9 cellular contexts compared by ENCODE assay signal in genomic region chr20:19212524-19213502, GRCh38. TPM values are rescaled to one million over a fixed set of nuclear protein-coding genes. Genes with fewer than 3 reads are reported as not detected.
A peak's percentile ranks its signal among the peaks of the same experiment; 100 is the strongest.
DNase-seq lines count a peak whose midpoint lies in the region; ATAC-seq, FAIRE-seq and TF ChIP-seq lines count a peak whose summit lies in the region.
"Had no signal": no experiment of that assay in that cellular context is flagged by ENCODE, and none has a peak within 500 bp of the region (broad histone marks: within the 10 kb centered on the region; RNA-seq: fewer than 3 reads in every experiment).

Gene SLC24A3, plus strand, starts transcription at chr20:19212642.

- peak; percentile 42 to 64 for TF ChIP-seq RAD21 in H1 (IDR thresholded peaks at IDR 0.05 in 1 of 2, conservative IDR thresholded peaks at IDR 0.05 in 1 of 2; ENCODE audit: low read depth in 2 of 2, low read length in 2 of 2)

- H3K9me3 ChIP-seq in NT2/D1 (ENCODE audit: insufficient read depth, low read length) (no peaks in the 10 kb centered on the region), H1 (ENCODE audit: insufficient read depth in 2 of 2, low read depth in 1 of 2, low read length in 1 of 2) (no peaks in the 10 kb centered on the region), lung (ENCODE audit: control insufficient read depth in 2 of 2, insufficient read depth in 1 of 2, low read length in 1 of 2) (no peaks in the 10 kb centered on the region)

- TF ChIP-seq EP300 in H1 (IDR thresholded peaks at IDR 0.05; ENCODE audit: borderline replicate concordance in 1 of 2, low read depth in 2 of 2, low read length in 2 of 2), result peak in 1 of 2 experiments; percentile 20; a peak in 1 of 3 replicates

- H3K4me2 ChIP-seq in H1 (ENCODE audit: insufficient read depth in 1 of 2, low read depth in 2 of 2, low read length in 2 of 2), result peak within 1 kb of the TSS; percentile 79 to 83

- H2BK5ac ChIP-seq in H1 (ENCODE audit: low read depth, low read length), result 0 out of 2 replicates have a peak within 1 kb of the TSS, but pooled peaks have one; percentile 42

- H3K27me3 ChIP-seq in NT2/D1 (ENCODE audit: insufficient read depth, insufficient read length), result peaks cover 29% of the 10 kb centered on the region
- peaks cover 0 to 27% (median 20%) of the 10 kb centered on the region in 4 experiments; a peak in 6 of 7 replicates for H3K27me3 ChIP-seq in H1 (replicated peaks in 1 of 4; ENCODE audit: control insufficient read depth in 3 of 4, extremely low read depth in 1 of 4, insufficient read depth in 3 of 4, low read length in 3 of 4)
- H3K27me3 ChIP-seq in lung (ENCODE audit: control insufficient read depth, insufficient read depth), result no peaks in the 10 kb centered on the region

- H2AK5ac ChIP-seq in H1 (ENCODE audit: low read depth, low read length), result no peak within 1 kb of the TSS

- peaks cover 8% of the 10 kb centered on the region for H3K23me2 ChIP-seq in H1 (ENCODE audit: low read depth, low read length)

- no peaks in the 10 kb centered on the region for H4K20me1 ChIP-seq in H1 (replicated peaks in 1 of 2; ENCODE audit: control insufficient read depth in 1 of 2, insufficient read depth in 2 of 2, low read length in 2 of 2)

- H2BK15ac ChIP-seq in H1 (ENCODE audit: low read length), result peak within 1 kb of the TSS; percentile 72; the same call in 1 of the 2 replicates

- no peak within 1 kb of the TSS for H2BK120ac ChIP-seq in H1 (replicated peaks; ENCODE audit: low read depth, low read length)

- H3K36me3 ChIP-seq in NT2/D1 (ENCODE audit: insufficient read depth, insufficient read length, low read length) (no peaks in the 10 kb centered on the region), H1 (ENCODE audit: control insufficient read depth in 2 of 4, insufficient read depth in 4 of 4, low read length in 3 of 4) (no peaks in the 10 kb centered on the region), lung (ENCODE audit: control insufficient read depth in 2 of 2, insufficient read depth in 2 of 2, low read length in 2 of 2) (no peaks in the 10 kb centered on the region)

- H2AFZ ChIP-seq in H1 (ENCODE audit: low read length), result peak within 1 kb of the TSS; percentile 88; the same call in 1 of the 2 replicates

- H3K9ac ChIP-seq in NT2/D1 (ENCODE audit: insufficient read length, low read depth), result peak within 1 kb of the TSS; percentile 56
- H3K9ac ChIP-seq in H1 (replicated peaks in 1 of 4; ENCODE audit: extremely low read depth in 1 of 4, low read depth in 3 of 4, low read length in 3 of 4), result peak within 1 kb of the TSS in 1 of 4 experiments; percentile 39; a peak in 4 of 7 replicates

- peak within 1 kb of the TSS; percentile 89 for H3K18ac ChIP-seq in H1 (ENCODE audit: extremely low read depth, low read length)

- 5% methylated on average over 48 of the region's 108 CpGs; no CpG with 5 or more reads in 1 of the 2 experiments for WGBS in H1 (ENCODE audit: extremely low coverage in 1 of 2, insufficient coverage in 1 of 2, insufficient read length in 1 of 2, insufficient replicate concordance in 2 of 2, low coverage in 1 of 2, low lambda C conversion rate in 2 of 2, missing lambda C conversion rate in 1 of 2), 2 experiments
- WGBS in lung, 2 donors, result 3 to 5% methylated on average over 53 to 108 of the region's 108 CpGs

- no peak within 1 kb of the TSS for H3K23ac ChIP-seq in H1 (ENCODE audit: insufficient read length)

- H3K4me1 ChIP-seq in NT2/D1 (ENCODE audit: insufficient read depth, insufficient read length), result no peaks in the 10 kb centered on the region
- peaks cover 9 to 21% (median 14%) of the 10 kb centered on the region in 4 experiments for H3K4me1 ChIP-seq in H1 (replicated peaks in 1 of 4; ENCODE audit: control insufficient read depth in 3 of 4, insufficient read depth in 4 of 4, low read length in 3 of 4)
- peaks cover 0 to 2% of the 10 kb centered on the region in 2 donors for H3K4me1 ChIP-seq in lung (ENCODE audit: control insufficient read depth in 2 of 2, insufficient read depth in 2 of 2, low read length in 2 of 2)

- ATAC-seq in lung (ENCODE audit: insufficient read depth, low FRiP score) (peak; percentile 80), HG02840 (IDR thresholded peaks at IDR 0.05; ENCODE audit: low FRiP score, unreplicated experiment) (no peak)

- peaks cover 0 to 5% of the 10 kb centered on the region in 2 experiments; a peak in 2 of 4 replicates for H3K79me2 ChIP-seq in H1 (ENCODE audit: control insufficient read depth in 1 of 2, insufficient read depth in 2 of 2, low read length in 2 of 2)

- no peaks in the 10 kb centered on the region for H3K79me1 ChIP-seq in H1 (ENCODE audit: low read depth, low read length)

- H3K4me3 ChIP-seq in NT2/D1 (ENCODE audit: insufficient read length, low read depth) (peak within 1 kb of the TSS; percentile 55), H1 (ENCODE audit: extremely low read depth in 1 of 4, insufficient read depth in 2 of 4, low read depth in 3 of 4, low read length in 4 of 4) (peak within 1 kb of the TSS; percentile 46 to 70 (median 52)), lung (peak within 1 kb of the TSS; percentile 64)

- no peak within 1 kb of the TSS for H4K5ac ChIP-seq in H1 (ENCODE audit: insufficient read length, low read depth, low read length)

- no peak for FAIRE-seq in H1 (lab: Jason Lieb, UNC)
- FAIRE-seq: A204.1 had no signal

- POLR2A ChIA-PET in HEK293T (lab: Yijun Ruan, JAX), result no interaction called here
- POLR2A ChIA-PET in H1 (lab: Charles Lee; ENCODE audit: partially characterized antibody), result no interaction called here

- H3K56ac ChIP-seq in H1 (replicated peaks; ENCODE audit: insufficient read length, low read depth, low read length), result no peak within 1 kb of the TSS

- H3K14ac ChIP-seq in H1 (ENCODE audit: insufficient read length), result no peak within 1 kb of the TSS

- peak within 1 kb of the TSS; percentile 68; the same call in 1 of the 2 replicates for H2BK12ac ChIP-seq in H1 (ENCODE audit: low read depth, low read length)

- no peak within 1 kb of the TSS for H3K27ac ChIP-seq in H1 (ENCODE audit: low read depth, low read length)
- H3K27ac ChIP-seq in lung (ENCODE audit: low read depth in 1 of 2, low read length in 1 of 2), result peak within 1 kb of the TSS in 1 of 2 donors; percentile 82
- H3K27ac ChIP-seq in substantia nigra (ENCODE audit: low read depth, low read length, poor library complexity, severe bottlenecking), result no peak within 1 kb of the TSS

- peak; percentile 27 to 74 (median 71) for DNase-seq in NCI-H1417 (lab: John Stamatoyannopoulos, UW)
- DNase-seq in NCI-H1417 treated with DMSO at 0.1 percent for 48 hours (lab: John Stamatoyannopoulos, UW), result no peak
- DNase-seq in HEK293T (ENCODE audit: extremely low spot score), result peak; percentile 54
- no peak for DNase-seq in NT2/D1 (ENCODE audit: low read depth, low spot score)
- DNase-seq in H1 (ENCODE audit: low read depth in 1 of 2, low spot score in 2 of 2), result peak in 1 of 2 experiments; percentile 77
- DNase-seq in lung (ENCODE audit: low spot score), result peak; percentile 81
- peak in 25 of 49 donors; percentile 9 to 67 (median 40) for DNase-seq in substantia nigra (lab: John Stamatoyannopoulos, UW)

- TF ChIP-seq POLR2A in H1 (IDR thresholded peaks at IDR 0.05; ENCODE audit: control extremely low read depth in 1 of 2, low read depth in 2 of 2, low read length in 2 of 2), result no peak

- H4K8ac ChIP-seq in H1 (ENCODE audit: extremely low read depth, insufficient read depth, low read length), result peak within 1 kb of the TSS; percentile 87

- CTCF ChIA-PET in HEK293T (lab: Yijun Ruan, JAX), result interaction anchor here (0.6 to 1.0 kb wide), 3 partner anchors 12 to 372 kb away, joined by 3 read pairs; no protein-coding TSS in a partner anchor
- CTCF ChIA-PET in H1 (lab: Charles Lee; ENCODE audit: partially characterized antibody), result interaction anchor here (0.6 to 2.3 kb wide), 14 partner anchors 9 to 449 kb away, joined by 3 to 9 read pairs (median 4); no protein-coding TSS in a partner anchor

- peak; percentile 56 to 81 (median 68) for TF ChIP-seq CTCF in H1 (IDR thresholded peaks at IDR 0.05; ENCODE audit: control extremely low read depth in 1 of 3, insufficient read depth in 1 of 3, low read depth in 1 of 3, low read length in 3 of 3)
- peak; percentile 3 for TF ChIP-seq CTCF in lung (IDR thresholded peaks at IDR 0.05; ENCODE audit: control extremely low read depth, extremely low read depth)

- H2BK20ac ChIP-seq in H1 (ENCODE audit: low read length), result peak within 1 kb of the TSS; percentile 80; the same call in 1 of the 2 replicates

- H4K91ac ChIP-seq in H1 (replicated peaks; ENCODE audit: insufficient read length, low read length), result peak within 1 kb of the TSS; percentile 63

- H3K4ac ChIP-seq in H1 (replicated peaks; ENCODE audit: insufficient read length, low read depth, low read length), result no peak within 1 kb of the TSS

TF ChIP-seq in HEK293T, 16 proteins besides CTCF, POLR2A, EP300 and RAD21 (continues in another document):
- TF ChIP-seq L3MBTL2 (conservative IDR thresholded peaks at IDR 0.05) (no peak), ZNF384 (IDR thresholded peaks at IDR 0.05) (no peak), HDGF (IDR thresholded peaks at IDR 0.05; ENCODE audit: borderline replicate concordance) (no peak), FOXA1 (IDR thresholded peaks at IDR 0.05) (no peak), ARNT (IDR thresholded peaks at IDR 0.05) (no peak), CTBP1 (IDR thresholded peaks at IDR 0.05; ENCODE audit: borderline replicate concordance) (no peak), SP1 (IDR thresholded peaks at IDR 0.05) (no peak), SUZ12 (IDR thresholded peaks at IDR 0.05) (no peak), NFRKB (IDR thresholded peaks at IDR 0.05) (no peak)

TF ChIP-seq in H1, 55 proteins besides CTCF, POLR2A, EP300 and RAD21 (continues in another document):
- TF ChIP-seq EZH2 (IDR thresholded peaks at IDR 0.05; ENCODE audit: low read depth, low read length, severe bottlenecking) (peak; percentile 50), CHD2 (IDR thresholded peaks at IDR 0.05; ENCODE audit: low read length) (no peak), RXRA (IDR thresholded peaks at IDR 0.05; ENCODE audit: insufficient read depth, low read depth, low read length) (no peak), KDM1A (IDR thresholded peaks at IDR 0.05; ENCODE audit: borderline replicate concordance, low read length) (no peak), RFX5 (IDR thresholded peaks at IDR 0.05; ENCODE audit: borderline replicate concordance, low read depth, low read length) (no peak), NRF1 (IDR thresholded peaks at IDR 0.05; ENCODE audit: low read depth, low read length) (no peak), SAP30 (IDR thresholded peaks at IDR 0.05; ENCODE audit: insufficient read depth, insufficient replicate concordance, low read length) (no peak), SIRT6 (IDR thresholded peaks at IDR 0.05; ENCODE audit: low read length) (no peak)

RNA-seq across cellular contexts. Expression of gene SLC24A3, which starts in this region (rescaled TPM):
- total RNA-seq in H1 (2021; fragmentation: NEBNext Ultra II Directional; extraction: Animal tissue kit (Norgen Biotek cat#: 25700)), result 6.2 and 6.3 TPM in 2 replicates
- 3.7 and 4.5 TPM in 2 replicates for polyA plus RNA-seq in H1 (2011; rRNA removed)
- 2.8 TPM for polyA plus RNA-seq in H1 (2011; cell fraction: cytosol; rRNA removed)
- 4.0 TPM for polyA plus RNA-seq in H1 (2011; cell fraction: nucleus; rRNA removed)
- polyA plus RNA-seq in H1 (2012, experiment 1 of 2), result 5.1 to 5.5 TPM (median 5.3 TPM) in 4 replicates
- polyA plus RNA-seq in H1 (2012, experiment 2 of 2), result 2.7 TPM
- polyA plus RNA-seq in H1 (2013, experiment 1 of 2), result 3.0 TPM
- polyA plus RNA-seq in H1 (2013, experiment 2 of 2), result 3.2 TPM
- polyA minus RNA-seq in H1 (2011; rRNA and poly(A)+ RNA removed), result 4.7 and 6.2 TPM in 2 replicates
- 1.8 TPM for polyA minus RNA-seq in H1 (2011; cell fraction: cytosol; rRNA and poly(A)+ RNA removed)
- polyA minus RNA-seq in H1 (2011; cell fraction: nucleus; rRNA and poly(A)+ RNA removed), result 3.4 TPM
- total RNA-seq in lung, result 1 to 10 TPM; 6.6 to 8.4 TPM
- 1 to 10 TPM; 1.9 to 5.0 TPM for polyA plus RNA-seq in lung

Comparison
In these comparisons a context has a peak if more than half of its experiments do, and no peak if none do; other contexts are left out.
1. DNase-seq: peak in NCI-H1417 (3 of 3), HEK293T (single experiment), lung (single experiment) and substantia nigra (25 of 49); none in NCI-H1417 treated with DMSO at 0.1 percent for 48 hours (single experiment) and NT2/D1 (single experiment).
2. Peak in every context shown above with its lines, with median percentiles within 50 percentile points of each other: H3K4me3 ChIP-seq.